1 cellular context compared by ENCODE assay signal in the genomic region with DNA sequence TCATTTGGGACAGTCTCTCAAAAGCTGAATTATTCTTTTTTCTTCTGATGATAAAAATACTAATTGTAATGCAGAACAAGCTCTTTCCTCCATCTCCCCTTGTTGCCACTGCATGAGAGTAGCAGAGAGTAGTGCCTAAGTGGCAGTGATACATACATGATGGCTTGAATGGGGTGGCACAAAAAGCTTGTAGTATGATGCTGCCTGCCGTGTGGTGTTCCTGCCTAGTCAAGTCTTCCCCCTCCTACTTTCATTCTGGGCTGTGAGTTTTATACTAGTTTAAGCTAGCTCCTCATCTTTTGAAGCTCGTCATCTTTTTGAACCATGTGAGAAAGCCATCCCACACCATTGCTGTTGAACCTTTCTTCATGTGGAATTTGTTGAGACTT.
TF ChIP-seq lines count a peak whose summit lies in the region.

No MANE protein-coding gene starts in this region.

TF ChIP-seq in H1, 55 proteins besides CTCF, POLR2A, EP300 and RAD21:
- TF ChIP-seq KDM4A (IDR thresholded peaks at IDR 0.05; ENCODE audit: low read depth, low read length, severe bottlenecking): no peak
